In the genomic region with DNA sequence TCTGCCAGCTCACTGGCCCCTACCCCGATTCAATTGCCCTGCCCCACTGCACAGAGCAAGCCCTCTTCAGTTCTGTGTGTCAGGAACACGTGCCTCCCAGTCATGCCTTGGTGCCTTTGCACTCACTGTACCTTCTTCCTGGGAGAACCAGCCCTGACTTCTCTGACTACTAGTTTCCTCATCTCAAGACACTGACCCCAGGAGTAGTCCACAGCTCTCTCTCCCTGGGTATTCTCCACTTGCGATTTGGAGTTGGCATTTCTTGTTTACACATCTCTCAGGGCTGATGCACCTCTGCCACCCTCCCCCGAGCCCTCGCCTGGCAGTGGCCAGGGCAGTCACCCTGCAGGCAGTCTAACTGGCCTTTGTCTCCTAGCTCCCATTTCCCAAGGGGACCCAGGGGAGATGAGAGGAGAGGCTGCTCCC, we compare ENCODE assay signal across 13 cellular contexts. TPM values are rescaled to one million over a fixed set of nuclear protein-coding genes. Genes with fewer than 3 reads are reported as not detected.
DNase-seq lines count a peak whose midpoint lies in the region; FAIRE-seq and TF ChIP-seq lines count a peak whose summit lies in the region.
"Had no signal": no experiment of that assay in that cellular context is flagged by ENCODE, and none has a peak within 500 bp of the region (broad histone marks: within the 10 kb centered on the region; RNA-seq: fewer than 3 reads in every experiment).

No MANE protein-coding gene starts in this region.

- H3K9me3 ChIP-seq in kidney (ENCODE audit: control insufficient read depth in 1 of 2, low read length in 2 of 2) (no peaks in the 10 kb centered on the region), subcutaneous abdominal adipose tissue (ENCODE audit: control insufficient read depth in 5 of 5, low read length in 5 of 5) (peaks cover 0 to 3% (median 0%) of the 10 kb centered on the region in 5 donors)
- H3K9me3 ChIP-seq: adrenal gland, BE2C had no signal

- H3K9ac ChIP-seq in kidney (ENCODE audit: low read length in 2 of 2) = peak overlapping the region in 1 of 2 donors; percentile 96
- H3K9ac ChIP-seq in subcutaneous abdominal adipose tissue (ENCODE audit: low read length in 5 of 5) = peak overlapping the region in 2 of 5 donors; percentile 5 to 49

- H3K4me3 ChIP-seq in kidney (ENCODE audit: low read length in 2 of 2) (peak overlapping the region; percentile 39 to 93), subcutaneous abdominal adipose tissue (ENCODE audit: low read depth in 1 of 5, low read length in 5 of 5) (no peak overlapping the region)
- H3K4me3 ChIP-seq: adrenal gland, SK-N-MC had no signal

- DNase-seq in activated CD4-positive, alpha-beta T cell treated with anti-CD3 and anti-CD28 coated beads for 48 hours = peak; percentile 47
- no peak for DNase-seq in activated CD4-positive, alpha-beta T cell treated with anti-CD3 and anti-CD28 coated beads, Interleukin-2, amount 50 U/mL, for 4 hours
- peak; percentile 42 to 55 for DNase-seq in activated CD4-positive, alpha-beta T cell treated with anti-CD3 and anti-CD28 coated beads, Interleukin-2, amount 50 U/mL, for 48 hours
- peak; percentile 87 for DNase-seq in kidney
- no peak for DNase-seq in NCI-H1105 (lab: John Stamatoyannopoulos, UW)
- DNase-seq in NOMO-1 treated with DMSO at 0.1 percent for 48 hours (lab: John Stamatoyannopoulos, UW; ENCODE audit: unreplicated experiment) = no peak
- no peak for DNase-seq in stimulated activated CD4-positive, alpha-beta T cell treated with anti-CD3 and anti-CD28 coated beads, Interleukin-2, amount 100 ng/mL, for 24 hours
- DNase-seq: BE2C, NCI-H2081 treated with DMSO at 0.1 percent for 48 hours had no signal

- intact Hi-C loops in kidney (cut with DNase I) = no loop called here

- FAIRE-seq in kidney (lab: Jason Lieb, UNC) = no peak
- FAIRE-seq: H1 had no signal

- peaks cover 78 to 81% of the 10 kb centered on the region in 2 donors for H3K4me1 ChIP-seq in kidney (ENCODE audit: control insufficient read depth in 1 of 2, insufficient read depth in 1 of 2, low read depth in 1 of 2, low read length in 2 of 2)
- peaks cover 31 to 100% (median 84%) of the 10 kb centered on the region in 5 donors for H3K4me1 ChIP-seq in subcutaneous abdominal adipose tissue (ENCODE audit: control insufficient read depth in 5 of 5, insufficient read depth in 5 of 5, low read length in 5 of 5)

- peaks cover 0 to 6% (median 0%) of the 10 kb centered on the region in 5 donors for H3K27me3 ChIP-seq in subcutaneous abdominal adipose tissue (ENCODE audit: control insufficient read depth in 5 of 5, insufficient read depth in 4 of 5, low read length in 5 of 5)
- H3K27me3 ChIP-seq: adrenal gland, BE2C had no signal

- H3K36me3 ChIP-seq in kidney (ENCODE audit: control insufficient read depth in 1 of 2, insufficient read depth in 2 of 2, low read length in 2 of 2) (peaks cover 42 to 53% of the 10 kb centered on the region in 2 donors), subcutaneous abdominal adipose tissue (ENCODE audit: control insufficient read depth in 5 of 5, insufficient read depth in 5 of 5, low read length in 5 of 5) (peaks cover 0 to 48% (median 33%) of the 10 kb centered on the region in 5 donors)
- H3K36me3 ChIP-seq: BE2C had no signal

- peak overlapping the region; percentile 98 to 99 for H3K27ac ChIP-seq in kidney (ENCODE audit: low read depth in 2 of 2, low read length in 2 of 2)
- peak overlapping the region; percentile 99 for H3K27ac ChIP-seq in subcutaneous abdominal adipose tissue (ENCODE audit: low read depth, low read length)
- H3K27ac ChIP-seq: SK-N-MC had no signal

- no peak for TF ChIP-seq CTCF in kidney (IDR thresholded peaks at IDR 0.05; ENCODE audit: borderline replicate concordance, extremely low read depth, insufficient read depth)

RNA-seq across cellular contexts. Expression of a gene that starts 5.7 kb away (rescaled TPM):
- 30.8 TPM for total RNA-seq in kidney
- 59.4 TPM for polyA plus RNA-seq in kidney (ENCODE audit: insufficient read depth, low read depth, low replicate concordance)

RNA-seq across cellular contexts. Expression of a gene that starts 11.0 kb away (rescaled TPM):
- 75.8 TPM for total RNA-seq in kidney
- 68.0 TPM for polyA plus RNA-seq in kidney (ENCODE audit: insufficient read depth, low read depth, low replicate concordance)

RNA-seq across cellular contexts. Expression of a gene that starts 36.6 kb away (rescaled TPM):
- 25.1 TPM for total RNA-seq in kidney
- polyA plus RNA-seq in kidney (ENCODE audit: insufficient read depth, low read depth, low replicate concordance) = 30.3 TPM

RNA-seq across cellular contexts. Expression of a gene that starts 38.4 kb away (rescaled TPM):
- 6.2 TPM for total RNA-seq in kidney
- 14.9 TPM for polyA plus RNA-seq in kidney (ENCODE audit: insufficient read depth, low read depth, low replicate concordance)

Comparison
In these comparisons a context has a peak if more than half of its experiments do, and no peak if none do; other contexts are left out.
1. DNase-seq: peak in activated CD4-positive, alpha-beta T cell treated with anti-CD3 and anti-CD28 coated beads for 48 hours (single experiment), activated CD4-positive, alpha-beta T cell treated with anti-CD3 and anti-CD28 coated beads, Interleukin-2, amount 50 U/mL, for 48 hours (2 of 2) and kidney (single experiment); none in activated CD4-positive, alpha-beta T cell treated with anti-CD3 and anti-CD28 coated beads, Interleukin-2, amount 50 U/mL, for 4 hours (0 of 2), NCI-H1105 (single experiment), NOMO-1 treated with DMSO at 0.1 percent for 48 hours (single experiment) and stimulated activated CD4-positive, alpha-beta T cell treated with anti-CD3 and anti-CD28 coated beads, Interleukin-2, amount 100 ng/mL, for 24 hours (0 of 2).
2. H3K4me3 ChIP-seq: peak in kidney (2 of 2); none in subcutaneous abdominal adipose tissue (0 of 5).